In the genomic region with DNA sequence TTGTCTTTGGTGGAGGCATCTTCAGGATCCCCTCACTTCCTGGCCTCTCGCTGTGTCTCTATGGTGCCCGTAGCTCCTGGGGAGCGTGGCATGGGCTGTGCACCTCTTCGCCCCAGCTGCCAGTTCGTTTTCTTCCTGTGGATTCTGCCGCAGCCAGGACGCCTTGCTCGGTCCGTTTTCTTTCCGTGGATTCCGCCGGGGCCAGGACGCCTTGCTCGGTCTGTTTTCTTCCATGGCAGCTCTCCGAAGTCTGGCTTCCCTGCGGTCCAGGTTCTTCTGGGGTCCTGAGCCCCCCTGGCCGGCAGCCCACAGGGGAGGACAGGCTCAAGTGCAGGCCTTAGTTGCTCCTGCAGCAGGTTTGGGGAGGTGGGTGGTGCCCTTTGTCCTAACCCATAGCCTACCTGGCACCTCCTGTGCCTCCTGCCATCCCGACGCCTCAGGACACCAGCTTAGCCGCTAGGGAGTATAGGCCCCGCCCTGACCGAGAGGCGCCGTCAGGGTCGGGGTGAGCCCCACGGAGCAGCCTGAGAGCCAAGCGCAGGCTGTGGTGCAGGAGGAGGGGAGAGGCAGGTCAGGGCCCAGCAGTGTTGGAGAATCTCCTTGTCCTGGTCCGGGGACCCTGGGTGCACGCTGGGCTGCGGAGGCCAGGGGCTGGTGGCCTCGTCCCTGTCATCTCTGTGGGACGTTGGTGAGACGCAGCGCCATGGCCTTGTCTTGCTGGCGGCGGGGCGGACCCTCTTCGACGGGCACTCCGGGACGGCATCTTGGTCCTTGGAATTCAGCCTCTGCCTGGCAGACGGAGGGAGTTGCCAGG, we compare ENCODE assay signal across 1 cellular context.
TF ChIP-seq lines count a peak whose summit lies in the region.

No MANE protein-coding gene starts in this region.

TF ChIP-seq in H1, 55 proteins besides CTCF, POLR2A, EP300 and RAD21:
- TF ChIP-seq EGR1 (IDR thresholded peaks at IDR 0.05; ENCODE audit: borderline replicate concordance, low read depth, low read length) (no peak), NRF1 (IDR thresholded peaks at IDR 0.05; ENCODE audit: low read depth, low read length) (no peak), CBX5 (IDR thresholded peaks at IDR 0.05; ENCODE audit: low read depth, low read length) (no peak), FOSL1 (IDR thresholded peaks at IDR 0.05; ENCODE audit: insufficient read depth, low read depth, low read length) (no peak), KDM5A (IDR thresholded peaks at IDR 0.05; ENCODE audit: low read length) (no peak), SP1 (IDR thresholded peaks at IDR 0.05; ENCODE audit: low read depth, low read length) (no peak), SIN3A (conservative IDR thresholded peaks at IDR 0.05 in 1 of 2, IDR thresholded peaks at IDR 0.05 in 1 of 2; ENCODE audit: low read depth in 1 of 2, low read length in 2 of 2) (no peak), SIRT6 (IDR thresholded peaks at IDR 0.05; ENCODE audit: low read length) (no peak), TCF12 (IDR thresholded peaks at IDR 0.05; ENCODE audit: low read depth, low read length) (no peak)
- TF ChIP-seq, protein P1, sequence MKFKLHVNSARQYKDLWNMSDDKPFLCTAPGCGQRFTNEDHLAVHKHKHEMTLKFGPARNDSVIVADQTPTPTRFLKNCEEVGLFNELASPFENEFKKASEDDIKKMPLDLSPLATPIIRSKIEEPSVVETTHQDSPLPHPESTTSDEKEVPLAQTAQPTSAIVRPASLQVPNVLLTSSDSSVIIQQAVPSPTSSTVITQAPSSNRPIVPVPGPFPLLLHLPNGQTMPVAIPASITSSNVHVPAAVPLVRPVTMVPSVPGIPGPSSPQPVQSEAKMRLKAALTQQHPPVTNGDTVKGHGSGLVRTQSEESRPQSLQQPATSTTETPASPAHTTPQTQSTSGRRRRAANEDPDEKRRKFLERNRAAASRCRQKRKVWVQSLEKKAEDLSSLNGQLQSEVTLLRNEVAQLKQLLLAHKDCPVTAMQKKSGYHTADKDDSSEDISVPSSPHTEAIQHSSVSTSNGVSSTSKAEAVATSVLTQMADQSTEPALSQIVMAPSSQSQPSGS (IDR thresholded peaks at IDR 0.05; ENCODE audit: low read length), result no peak
- TF ChIP-seq, protein P2, sequence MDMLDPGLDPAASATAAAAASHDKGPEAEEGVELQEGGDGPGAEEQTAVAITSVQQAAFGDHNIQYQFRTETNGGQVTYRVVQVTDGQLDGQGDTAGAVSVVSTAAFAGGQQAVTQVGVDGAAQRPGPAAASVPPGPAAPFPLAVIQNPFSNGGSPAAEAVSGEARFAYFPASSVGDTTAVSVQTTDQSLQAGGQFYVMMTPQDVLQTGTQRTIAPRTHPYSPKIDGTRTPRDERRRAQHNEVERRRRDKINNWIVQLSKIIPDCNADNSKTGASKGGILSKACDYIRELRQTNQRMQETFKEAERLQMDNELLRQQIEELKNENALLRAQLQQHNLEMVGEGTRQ (IDR thresholded peaks at IDR 0.05; ENCODE audit: low read length), result no peak
